Comparison of ENCODE assay signal across 24 cellular contexts in genomic region chr7:107467972-107468371, GRCh38. TPM values are rescaled to one million over a fixed set of nuclear protein-coding genes. Genes with fewer than 3 reads are reported as not detected.
"Had no signal": no experiment of that assay in that cellular context is flagged by ENCODE, and none has a peak within 500 bp of the region (broad histone marks: within the 10 kb centered on the region; RNA-seq: fewer than 3 reads in every experiment).

No MANE protein-coding gene starts in this region.

- H3K4me3 Mint-ChIP-seq: T-cell had no signal

- H3K27ac Mint-ChIP-seq: T-cell had no signal

- ATAC-seq: T-cell had no signal

- H3K36me3 Mint-ChIP-seq: T-cell had no signal

- H3K9me3 Mint-ChIP-seq: T-cell had no signal

- H3K9me3 ChIP-seq: SK-N-SH had no signal

- H3K27me3 Mint-ChIP-seq: T-cell had no signal

- DNase-seq: KBM-7, MV-4-11, NCI-H1048, NCI-H1105, NCI-H1417, NCI-H1436 treated with DMSO at 0.1 percent for 48 hours, NCI-H1694, NCI-H187 treated with DMSO at 0.1 percent for 48 hours, NCI-H2029 treated with DMSO at 0.1 percent for 48 hours, NCI-H2171 treated with DMSO at 0.1 percent for 48 hours, NCI-H345, NCI-H446 treated with DMSO at 0.1 percent for 48 hours, NCI-H510A treated with DMSO at 0.1 percent for 48 hours, NCI-H526, NCI-H82, RPMI8226, SHP77, SK-N-SH, SW 1271, T-cell had no signal

RNA-seq across cellular contexts. Expression of gene GPR22, which starts 1.9 kb away (rescaled TPM):
- total RNA-seq: HT-29, LHCN-M2, MCF 10A, SK-MEL-5, T-cell had no signal
